14 cellular contexts compared by ENCODE assay signal in genomic region chr2:172962064-172962463, GRCh38.
DNase-seq lines count a peak whose midpoint lies in the region; ATAC-seq and TF ChIP-seq lines count a peak whose summit lies in the region.
"Had no signal": no experiment of that assay in that cellular context is flagged by ENCODE, and none has a peak within 500 bp of the region (broad histone marks: within the 10 kb centered on the region; RNA-seq: fewer than 3 reads in every experiment).

No MANE protein-coding gene starts in this region.

- no peak for TF ChIP-seq POLR2A in IMR-90 (IDR thresholded peaks at IDR 0.05; ENCODE audit: low read depth, low read length)

- no peaks in the 10 kb centered on the region for H3K36me3 Mint-ChIP-seq in activated naive CD4-positive, alpha-beta T cell treated with anti-CD3 and anti-CD28 coated beads for 36 hours (ENCODE audit: low read depth)
- no peaks in the 10 kb centered on the region for H3K36me3 Mint-ChIP-seq in activated naive CD8-positive, alpha-beta T cell
- no peaks in the 10 kb centered on the region for H3K36me3 Mint-ChIP-seq in stimulated activated naive CD8-positive, alpha-beta T cell treated with anti-CD3 and anti-CD28 coated beads, Interleukin-15, Interleukin-2, amounts not matched to agents 100 ng/mL and 50 ng/mL, for 24 hours (ENCODE audit: low read depth)

- H4K20me1 ChIP-seq in IMR-90 (ENCODE audit: insufficient read depth, low read length) (no peaks in the 10 kb centered on the region), hepatocyte (ENCODE audit: insufficient read depth, poor library complexity, severe bottlenecking) (no peaks in the 10 kb centered on the region)

- BruUV-seq in IMR-90 (replicated peaks; lab: Mats Ljungman, UMichigan): no TSS peak

- no peaks in the 10 kb centered on the region for H3K27me3 ChIP-seq in IMR-90 (ENCODE audit: control insufficient read depth, insufficient read depth, low read length)
- H3K27me3 ChIP-seq in hepatocyte: no peaks in the 10 kb centered on the region

- H3K27me3 Mint-ChIP-seq in activated naive CD4-positive, alpha-beta T cell treated with anti-CD3 and anti-CD28 coated beads for 36 hours (ENCODE audit: low read depth): no peaks in the 10 kb centered on the region
- peaks cover 1% of the 10 kb centered on the region for H3K27me3 Mint-ChIP-seq in activated naive CD8-positive, alpha-beta T cell
- H3K27me3 Mint-ChIP-seq in stimulated activated naive CD8-positive, alpha-beta T cell treated with anti-CD3 and anti-CD28 coated beads, Interleukin-15, Interleukin-2, amounts not matched to agents 100 ng/mL and 50 ng/mL, for 24 hours: peaks cover 6% of the 10 kb centered on the region

- H3K4me1 ChIP-seq in IMR-90 (ENCODE audit: control insufficient read depth, insufficient read depth, low read length) (peaks cover 6% of the 10 kb centered on the region; the same call in 1 of the 2 replicates), hepatocyte (ENCODE audit: insufficient read depth) (no peaks in the 10 kb centered on the region)

- peaks cover 2% of the 10 kb centered on the region; the same call in 1 of the 2 replicates for H3K9me1 ChIP-seq in IMR-90 (ENCODE audit: insufficient read depth, low read length)

- POLR2A ChIA-PET in IMR-90 (lab: Charles Lee; ENCODE audit: unreplicated experiment): no interaction called here

- ATAC-seq in IMR-90 (ENCODE audit: low read depth) (no peak), HG02938 (IDR thresholded peaks at IDR 0.05; ENCODE audit: unreplicated experiment) (no peak)

- H3K9me3 ChIP-seq in IMR-90 (ENCODE audit: control insufficient read depth, insufficient read depth, low read length) (no peaks in the 10 kb centered on the region), hepatocyte (ENCODE audit: low read depth) (no peaks in the 10 kb centered on the region)

- H3K56ac ChIP-seq in IMR-90 (ENCODE audit: extremely low read depth, insufficient read depth, low read length): no peak overlapping the region

- DNase-seq in activated naive CD4-positive, alpha-beta T cell treated with anti-CD3 and anti-CD28 coated beads for 36 hours: no peak
- no peak for DNase-seq in activated naive CD4-positive, alpha-beta T cell (lab: John Stamatoyannopoulos, UW)
- DNase-seq in IMR-90: no peak
- DNase-seq in hepatocyte (ENCODE audit: low spot score): no peak
- DNase-seq: ACHN, C1 segment of cervical spinal cord, H9, NCI-H1048, NCI-H1436, NCI-H1930, NCI-H524 treated with DMSO at 0.1 percent for 48 hours had no signal

- no peak overlapping the region for H2AFZ ChIP-seq in IMR-90 (replicated peaks; ENCODE audit: low read length, poor library complexity)
- no peak overlapping the region for H2AFZ ChIP-seq in hepatocyte

- H3K27ac Mint-ChIP-seq in activated naive CD4-positive, alpha-beta T cell treated with anti-CD3 and anti-CD28 coated beads for 36 hours: peak overlapping the region; percentile 66
- peak overlapping the region; percentile 56 for H3K27ac Mint-ChIP-seq in activated naive CD8-positive, alpha-beta T cell
- H3K27ac Mint-ChIP-seq in stimulated activated naive CD8-positive, alpha-beta T cell treated with anti-CD3 and anti-CD28 coated beads, Interleukin-15, Interleukin-2, amounts not matched to agents 100 ng/mL and 50 ng/mL, for 24 hours: peak overlapping the region; percentile 90
- H3K27ac Mint-ChIP-seq: H9 had no signal

- H3K4ac ChIP-seq in IMR-90 (ENCODE audit: low read depth, low read length): peak overlapping the region; percentile 79; the same call in 1 of the 2 replicates

- H3K18ac ChIP-seq in IMR-90 (ENCODE audit: low read depth, low read length): no peak overlapping the region; the same call in 1 of the 2 replicates

- H2BK5ac ChIP-seq in IMR-90 (ENCODE audit: low read depth, low read length, poor library complexity, severe bottlenecking): peak overlapping the region; percentile 69

- no peaks in the 10 kb centered on the region for H3K79me1 ChIP-seq in IMR-90 (ENCODE audit: low read depth in 1 of 2, low read length in 2 of 2)

- H3K23ac ChIP-seq in IMR-90 (ENCODE audit: low read depth, low read length): 0 out of 2 replicates have a peak overlapping the region, but pooled peaks have one; percentile 32

- peak overlapping the region; percentile 61; the same call in 1 of the 2 replicates for H2AK5ac ChIP-seq in IMR-90 (ENCODE audit: low read depth, low read length)

- no peaks in the 10 kb centered on the region for H3K36me3 ChIP-seq in IMR-90 (ENCODE audit: control insufficient read depth, insufficient read depth, low read length)
- H3K36me3 ChIP-seq in hepatocyte (replicated peaks; ENCODE audit: insufficient read depth, low read depth): no peaks in the 10 kb centered on the region

- H3K4me2 ChIP-seq in IMR-90 (ENCODE audit: low read depth, low read length): no peak overlapping the region
- H3K4me2 ChIP-seq in hepatocyte: no peak overlapping the region

- peak overlapping the region; percentile 43; the same call in 1 of the 2 replicates for H2BK20ac ChIP-seq in IMR-90 (ENCODE audit: low read depth, low read length)

- TF ChIP-seq CTCF in IMR-90 (conservative IDR thresholded peaks at IDR 0.05; ENCODE audit: low read depth, low read length): no peak
- TF ChIP-seq CTCF in hepatocyte (IDR thresholded peaks at IDR 0.05; ENCODE audit: poor library complexity): no peak

- peak overlapping the region; percentile 88 for H3K14ac ChIP-seq in IMR-90 (replicated peaks; ENCODE audit: low read depth, low read length)

- CTCF ChIA-PET in activated naive CD4-positive, alpha-beta T cell treated with anti-CD3 and anti-CD28 coated beads for 36 hours (lab: Charles Lee): interaction anchor here (0.6 kb wide), 1 partner anchor 26 kb away, joined by 3 read pairs; no protein-coding TSS in a partner anchor
- CTCF ChIA-PET in IMR-90 (lab: Yijun Ruan, JAX): no interaction called here

- dilution Hi-C loops in IMR-90 (cut with HindIII; ENCODE audit: low sequenced_read_pairs, unreplicated experiment): no loop called here

- no peak overlapping the region for H3K4me3 Mint-ChIP-seq in activated naive CD4-positive, alpha-beta T cell treated with anti-CD3 and anti-CD28 coated beads for 36 hours
- no peak overlapping the region for H3K4me3 Mint-ChIP-seq in activated naive CD8-positive, alpha-beta T cell
- peak overlapping the region; percentile 28 for H3K4me3 Mint-ChIP-seq in stimulated activated naive CD8-positive, alpha-beta T cell treated with anti-CD3 and anti-CD28 coated beads, Interleukin-15, Interleukin-2, amounts not matched to agents 100 ng/mL and 50 ng/mL, for 24 hours
- H3K4me3 Mint-ChIP-seq: H9 had no signal

- intact Hi-C loops in activated naive CD4-positive, alpha-beta T cell treated with anti-CD3 and anti-CD28 coated beads for 36 hours (cut with micrococcal nuclease): loop anchor here (1.0 to 5.0 kb wide), 4 partner anchors 23 to 474 kb away; no protein-coding TSS in a partner anchor
- intact Hi-C loops in IMR-90 (cut with micrococcal nuclease): no loop called here

- H4K5ac ChIP-seq in IMR-90 (ENCODE audit: low read depth, low read length): no peak overlapping the region

- H3K4me3 ChIP-seq in IMR-90 (ENCODE audit: insufficient read depth, low read depth, low read length) (no peak overlapping the region), hepatocyte (no peak overlapping the region)

- no peak overlapping the region for H3K9ac ChIP-seq in IMR-90 (ENCODE audit: low read depth, low read length)

- TF ChIP-seq RAD21 in IMR-90 (IDR thresholded peaks at IDR 0.05; ENCODE audit: low read length): no peak

- H2BK15ac ChIP-seq in IMR-90 (ENCODE audit: low read depth, low read length): peak overlapping the region; percentile 82; the same call in 2 of the 3 replicates

- H2AK9ac ChIP-seq in IMR-90 (replicated peaks; ENCODE audit: low read depth, low read length, poor library complexity): no peak overlapping the region

- H2BK120ac ChIP-seq in IMR-90 (ENCODE audit: low read depth, low read length): peak overlapping the region; percentile 70; the same call in 1 of the 2 replicates

- H3K79me2 ChIP-seq in hepatocyte: no peaks in the 10 kb centered on the region

- WGBS in IMR-90 (ENCODE audit: extremely low coverage in 2 of 2, insufficient read length in 1 of 2), 2 experiments: no CpG with 5 or more reads among the region's 1 CpG
- WGBS in hepatocyte (ENCODE audit: low lambda C conversion rate, missing lambda C conversion rate): 77% methylated on average over 1 of the region's 1 CpG

- peaks cover 18% of the 10 kb centered on the region for H3K4me1 Mint-ChIP-seq in activated naive CD4-positive, alpha-beta T cell treated with anti-CD3 and anti-CD28 coated beads for 36 hours (ENCODE audit: low read depth)
- H3K4me1 Mint-ChIP-seq in activated naive CD8-positive, alpha-beta T cell (ENCODE audit: low read depth): peaks cover 18% of the 10 kb centered on the region
- peaks cover 35% of the 10 kb centered on the region for H3K4me1 Mint-ChIP-seq in stimulated activated naive CD8-positive, alpha-beta T cell treated with anti-CD3 and anti-CD28 coated beads, Interleukin-15, Interleukin-2, amounts not matched to agents 100 ng/mL and 50 ng/mL, for 24 hours (ENCODE audit: low read depth)

- H3K9me3 Mint-ChIP-seq in activated naive CD4-positive, alpha-beta T cell treated with anti-CD3 and anti-CD28 coated beads for 36 hours: no peaks in the 10 kb centered on the region
- H3K9me3 Mint-ChIP-seq in activated naive CD8-positive, alpha-beta T cell (ENCODE audit: low read depth): no peaks in the 10 kb centered on the region
- no peaks in the 10 kb centered on the region for H3K9me3 Mint-ChIP-seq in stimulated activated naive CD8-positive, alpha-beta T cell treated with anti-CD3 and anti-CD28 coated beads, Interleukin-15, Interleukin-2, amounts not matched to agents 100 ng/mL and 50 ng/mL, for 24 hours
- H3K9me3 Mint-ChIP-seq: H9 had no signal

- H3K27ac ChIP-seq in IMR-90 (ENCODE audit: insufficient read depth, low read length) (no peak overlapping the region), hepatocyte (no peak overlapping the region)

- H4K8ac ChIP-seq in IMR-90 (ENCODE audit: low read depth in 2 of 2, low read length in 2 of 2): peak overlapping the region in 1 of 2 experiments; percentile 56; a peak in 1 of 4 replicates

- in situ Hi-C loops in IMR-90 (cut with MboI; ENCODE audit: low sequenced_read_pairs): no loop called here

- no peak overlapping the region for H4K91ac ChIP-seq in IMR-90 (ENCODE audit: insufficient read depth, low read depth, low read length)

- H3K9me2 ChIP-seq in hepatocyte (replicated peaks; ENCODE audit: insufficient read depth): no peaks in the 10 kb centered on the region

TF ChIP-seq in IMR-90, 13 proteins besides CTCF, POLR2A, EP300 and RAD21 (continues in another document):
- TF ChIP-seq BHLHE40 (IDR thresholded peaks at IDR 0.05; ENCODE audit: low read depth, low read length) (no peak), RFX5 (IDR thresholded peaks at IDR 0.05; ENCODE audit: low read depth, low read length) (no peak), MXI1 (IDR thresholded peaks at IDR 0.05; ENCODE audit: borderline replicate concordance, low read depth, low read length) (no peak), CHD1 (IDR thresholded peaks at IDR 0.05; ENCODE audit: low read depth, low read length) (no peak), FOS (IDR thresholded peaks at IDR 0.05; ENCODE audit: low read depth, low read length) (no peak)
